ENCODE assay signal across 22 cellular contexts in the genomic region with DNA sequence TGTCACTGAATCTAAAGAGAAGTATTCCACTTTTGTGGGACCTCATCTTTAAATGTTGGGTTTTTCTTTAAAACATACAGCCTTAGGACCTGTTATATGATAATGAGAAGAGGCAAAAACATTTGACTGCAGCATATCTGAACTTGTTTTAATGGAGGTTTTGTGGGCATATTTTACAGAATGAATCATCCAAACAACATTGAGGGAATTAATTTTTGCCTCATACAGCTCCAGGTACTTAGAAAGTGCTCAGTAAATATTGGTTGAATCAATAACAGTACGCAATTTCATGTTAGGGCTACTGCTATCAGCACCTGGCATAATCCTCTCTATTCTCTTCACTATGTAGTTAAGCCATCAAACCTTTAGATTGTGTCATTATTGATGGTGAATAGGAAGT.
"Had no signal": no experiment of that assay in that cellular context is flagged by ENCODE, and none has a peak within 500 bp of the region (broad histone marks: within the 10 kb centered on the region; RNA-seq: fewer than 3 reads in every experiment).

No MANE protein-coding gene starts in this region.

- H3K27me3 ChIP-seq: SJCRH30 had no signal

- H3K4me3 ChIP-seq: K562, SJCRH30 had no signal

- H3K27ac ChIP-seq: HL-60, KMS-11, RWPE1, SJCRH30 had no signal

- H3K4me1 ChIP-seq: SJCRH30 had no signal

- H3K9me3 ChIP-seq: SJCRH30 had no signal

- H3K36me3 ChIP-seq: SJCRH30 had no signal

- ATAC-seq: K562, Right ventricle myocardium inferior, SK-N-SH treated with all-trans-retinoic acid at 6 μM for 48 hours had no signal

- DNase-seq: Kasumi-1, MV-4-11, NCI-H1048, NCI-H1105, NCI-H1436 treated with DMSO at 0.1 percent for 48 hours, NCI-H1694, NCI-H187 treated with DMSO at 0.1 percent for 48 hours, NCI-H2029 treated with DMSO at 0.1 percent for 48 hours, NCI-H2171 treated with DMSO at 0.1 percent for 48 hours, NCI-H345, NCI-H446 treated with DMSO at 0.1 percent for 48 hours, NCI-H510A treated with DMSO at 0.1 percent for 48 hours, NCI-H526, NCI-H774, SHP77 treated with DMSO at 0.1 percent for 48 hours, SJCRH30 had no signal
